Comparison of ENCODE assay signal across 9 cellular contexts in genomic region chr14:75454963-75455546, GRCh38. TPM values are rescaled to one million over a fixed set of nuclear protein-coding genes. Genes with fewer than 3 reads are reported as not detected.
DNase-seq lines count a peak whose midpoint lies in the region; ATAC-seq, FAIRE-seq and TF ChIP-seq lines count a peak whose summit lies in the region.
"Had no signal": no experiment of that assay in that cellular context is flagged by ENCODE, and none has a peak within 500 bp of the region (broad histone marks: within the 10 kb centered on the region; RNA-seq: fewer than 3 reads in every experiment).

No MANE protein-coding gene starts in this region.

- no peak overlapping the region for H3K4me2 ChIP-seq in K562 (ENCODE audit: insufficient read depth, low read length)

- FAIRE-seq in K562 (lab: Jason Lieb, UNC) (no peak), frontal cortex (lab: Jason Lieb, UNC) (no peak)

- intact Hi-C loops in K562 (cut with micrococcal nuclease), result no loop called here
- intact Hi-C loops in tibial artery (cut with DNase I; ENCODE audit: low total_unique reads), result no loop called here
- intact Hi-C loops in activated naive CD4-positive, alpha-beta T cell treated with anti-CD3 and anti-CD28 coated beads for 36 hours (cut with micrococcal nuclease), result loop anchor here (1.0 kb wide), 1 partner anchor 148 kb away; no protein-coding TSS in a partner anchor

- H3K9me3 ChIP-seq in K562 (replicated peaks; ENCODE audit: control insufficient read depth, insufficient read depth, low read depth, low read length) (no peaks in the 10 kb centered on the region), tibial artery (no peaks in the 10 kb centered on the region)

- H3K36me3 ChIP-seq in K562 (ENCODE audit: control insufficient read depth, insufficient read depth, low read length) (no peaks in the 10 kb centered on the region), tibial artery (no peaks in the 10 kb centered on the region)

- H3K4me3 ChIP-seq in K562, result no peak overlapping the region
- no peak overlapping the region for H3K4me3 ChIP-seq in tibial artery

- peaks cover 2% of the 10 kb centered on the region for H3K9me1 ChIP-seq in K562 (ENCODE audit: control insufficient read depth, insufficient read depth, low read length)

- ATAC-seq in K562 (peak; percentile 57), HG02884 (IDR thresholded peaks at IDR 0.05; ENCODE audit: unreplicated experiment) (no peak)
- ATAC-seq: activated CD8-positive, alpha-beta memory T cell treated with anti-CD3 and anti-CD28 coated beads, Interleukin-2, amount 10 ng/mL, durations not matched to agents 7 days and 5 days had no signal

- H3K4me1 Mint-ChIP-seq in activated naive CD4-positive, alpha-beta T cell treated with anti-CD3 and anti-CD28 coated beads for 36 hours (ENCODE audit: low read depth), result peaks cover 2% of the 10 kb centered on the region

- no peak for TF ChIP-seq CTCF in K562 (IDR thresholded peaks at IDR 0.05 in 2 of 3, conservative IDR thresholded peaks at IDR 0.05 in 1 of 3; ENCODE audit: insufficient read depth in 2 of 3, low read depth in 1 of 3, low read length in 3 of 3)
- TF ChIP-seq CTCF in tibial artery (IDR thresholded peaks at IDR 0.05), result no peak

- H4K20me1 ChIP-seq in K562 (replicated peaks; ENCODE audit: control insufficient read depth, insufficient read depth, low read length), result 0 out of 2 replicates have a peak, but pooled peaks cover 5% of the 10 kb centered on the region

- H3K4me1 ChIP-seq in K562 (replicated peaks in 1 of 2; ENCODE audit: control insufficient read depth in 2 of 2, insufficient read depth in 2 of 2, low read length in 2 of 2) (peaks cover 0 to 22% of the 10 kb centered on the region in 2 experiments; a peak in 3 of 5 replicates), tibial artery (peaks cover 8 to 85% (median 71%) of the 10 kb centered on the region in 4 donors)

- WGBS in K562 (ENCODE audit: insufficient coverage, low coverage, missing lambda C conversion rate), result 38% methylated on average over 10 of the region's 12 CpGs

- no peak overlapping the region for H3K27ac Mint-ChIP-seq in activated naive CD4-positive, alpha-beta T cell treated with anti-CD3 and anti-CD28 coated beads for 36 hours
- H3K27ac Mint-ChIP-seq: activated CD8-positive, alpha-beta memory T cell treated with anti-CD3 and anti-CD28 coated beads, Interleukin-2, amount 10 ng/mL, durations not matched to agents 7 days and 5 days had no signal

- no peaks in the 10 kb centered on the region for H3K36me3 Mint-ChIP-seq in activated naive CD4-positive, alpha-beta T cell treated with anti-CD3 and anti-CD28 coated beads for 36 hours (ENCODE audit: low read depth)
- H3K36me3 Mint-ChIP-seq: activated CD8-positive, alpha-beta memory T cell treated with anti-CD3 and anti-CD28 coated beads, Interleukin-2, amount 10 ng/mL, durations not matched to agents 7 days and 5 days had no signal

- TF ChIP-seq POLR2A in K562 (conservative IDR thresholded peaks at IDR 0.05), result no peak

- no peaks in the 10 kb centered on the region for H3K27me3 Mint-ChIP-seq in activated naive CD4-positive, alpha-beta T cell treated with anti-CD3 and anti-CD28 coated beads for 36 hours (ENCODE audit: low read depth)
- H3K27me3 Mint-ChIP-seq: activated CD8-positive, alpha-beta memory T cell treated with anti-CD3 and anti-CD28 coated beads, Interleukin-2, amount 10 ng/mL, durations not matched to agents 7 days and 5 days had no signal

- CTCF ChIA-PET in K562 (lab: Yijun Ruan, JAX; ENCODE audit: low intra/inter-chr PET ratio), result no interaction called here
- CTCF ChIA-PET in activated naive CD4-positive, alpha-beta T cell treated with anti-CD3 and anti-CD28 coated beads for 36 hours (lab: Charles Lee), result interaction anchor here (1.4 to 2.2 kb wide), 4 partner anchors 33 to 150 kb away, joined by 5 to 32 read pairs (median 10); no protein-coding TSS in a partner anchor

- H3K9me3 Mint-ChIP-seq in activated naive CD4-positive, alpha-beta T cell treated with anti-CD3 and anti-CD28 coated beads for 36 hours, result no peaks in the 10 kb centered on the region

- no peak overlapping the region for H2AFZ ChIP-seq in K562 (ENCODE audit: low read depth, low read length)

- H3K27me3 ChIP-seq in K562 (ENCODE audit: control insufficient read depth in 2 of 2, insufficient read depth in 2 of 2, low read length in 2 of 2) (no peaks in the 10 kb centered on the region), tibial artery (no peaks in the 10 kb centered on the region)

- no peak overlapping the region for H3K27ac ChIP-seq in K562 (ENCODE audit: extremely low read depth, low read depth, low read length)
- peak overlapping the region in 1 of 2 donors; percentile 80 for H3K27ac ChIP-seq in tibial artery

- POLR2A ChIA-PET in K562 (lab: Yijun Ruan, JAX), result interaction anchor here (0.6 to 1.1 kb wide), 3 partner anchors 20 to 85 kb away, joined by 3 read pairs; no protein-coding TSS in a partner anchor

- no peak overlapping the region for H3K4me3 Mint-ChIP-seq in activated naive CD4-positive, alpha-beta T cell treated with anti-CD3 and anti-CD28 coated beads for 36 hours
- H3K4me3 Mint-ChIP-seq: activated CD8-positive, alpha-beta memory T cell treated with anti-CD3 and anti-CD28 coated beads, Interleukin-2, amount 10 ng/mL, durations not matched to agents 7 days and 5 days had no signal

- BruUV-seq in K562 (replicated peaks; lab: Mats Ljungman, UMichigan), result no TSS peak

- no peak for TF ChIP-seq EP300 in K562 (IDR thresholded peaks at IDR 0.05; ENCODE audit: low read length)

- H3K79me2 ChIP-seq in K562 (ENCODE audit: control insufficient read depth, insufficient read depth, low read length), result no peaks in the 10 kb centered on the region

- in situ Hi-C loops in KBM-7 (cut with MboI; ENCODE audit: low pct_unique_long_range_greater_than_20kb, low sequenced_read_pairs) (no loop called here), K562 (cut with MboI) (no loop called here)

- H3K9ac ChIP-seq in K562 (ENCODE audit: insufficient read depth in 1 of 2, low read depth in 2 of 2, low read length in 2 of 2), result no peak overlapping the region

- no peak for TF ChIP-seq RAD21 in K562 (CRISPR knock-in tag; conservative IDR thresholded peaks at IDR 0.05 in 1 of 2, IDR thresholded peaks at IDR 0.05 in 1 of 2)

- DNase-seq in KBM-7, result peak; percentile 35
- peak in 3 of 4 experiments; percentile 13 to 22 (median 13) for DNase-seq in K562 (ENCODE audit: extremely low read depth in 1 of 4, low spot score in 3 of 4)
- peak; percentile 94 for DNase-seq in kidney tubule cell (ENCODE audit: low spot score)
- peak; percentile 82 to 84 for DNase-seq in tibial artery
- DNase-seq in activated naive CD4-positive, alpha-beta T cell treated with anti-CD3 and anti-CD28 coated beads for 36 hours, result no peak
- no peak for DNase-seq in frontal cortex (ENCODE audit: low spot score in 2 of 2)
- DNase-seq: activated CD8-positive, alpha-beta memory T cell treated with anti-CD3 and anti-CD28 coated beads, Interleukin-2, amount 10 ng/mL, durations not matched to agents 7 days and 5 days; NCI-H187 had no signal

TF ChIP-seq in K562, 482 proteins besides CTCF, POLR2A, EP300 and RAD21 (continues in another document):
- peak; percentile 71 for TF ChIP-seq NFIC (IDR thresholded peaks at IDR 0.05)

RNA-seq across cellular contexts. Expression of gene JDP2, which starts 27.2 kb away (rescaled TPM):
- total RNA-seq in K562 (2011; cell fraction: chromatin; rRNA removed; ENCODE audit: low replicate concordance), result 1.3 and 2.2 TPM in 2 replicates
- total RNA-seq in K562 (2011; cell fraction: nucleolus; rRNA removed), result 0.67 and 1.3 TPM in 2 replicates
- total RNA-seq in K562 (2011; cell fraction: nucleoplasm; rRNA removed), result 1.5 and 1.6 TPM in 2 replicates
- total RNA-seq in K562 (2014; rRNA removed), result 13.8 and 16.7 TPM in 2 replicates
- 2.5 and 3.1 TPM in 2 replicates for total RNA-seq in K562 (2014; rRNA removed; fragmentation: Illumina TruSeq; extraction: Trizol)
- total RNA-seq in K562 (2015; rRNA removed; fragmentation: Illumina TruSeq; extraction: Trizol), result 1.7 and 2.4 TPM in 2 replicates
- 8.9 and 9.6 TPM in 2 replicates for total RNA-seq in K562 (2021)
- polyA plus RNA-seq in K562 (2011; rRNA removed), result 0.78 and 4.6 TPM in 2 replicates
- 1.1 and 4.4 TPM in 2 replicates for polyA plus RNA-seq in K562 (2011; cell fraction: cytosol; rRNA removed)
- polyA plus RNA-seq in K562 (2011; cell fraction: nucleus; rRNA removed), result 1.1 and 4.5 TPM in 2 replicates
- polyA plus RNA-seq in K562 (2012), result 2.0 and 14.4 TPM in 2 replicates
- polyA plus RNA-seq in K562 (2014; fragmentation: Illumina TruSeq; extraction: Trizol), result 4.6 and 5.4 TPM in 2 replicates
- under 1 TPM; 0.27 to 0.34 TPM for polyA plus RNA-seq in K562 (2014; fragmentation: Nextera tagmentation; extraction: Ambion mirVana)
- 8.5 and 16.5 TPM in 2 replicates for polyA plus RNA-seq in K562 (2014; rRNA removed)
- polyA minus RNA-seq in K562 (2011; rRNA and poly(A)+ RNA removed), result 0.53 and 2.8 TPM in 2 replicates
- 7.4 TPM in 1 of 2 replicates, not detected in the other for polyA minus RNA-seq in K562 (2011; cell fraction: cytosol; rRNA and poly(A)+ RNA removed)
- 0.40 and 3.4 TPM in 2 replicates for polyA minus RNA-seq in K562 (2011; cell fraction: nucleus; rRNA and poly(A)+ RNA removed)
- total RNA-seq in activated naive CD4-positive, alpha-beta T cell treated with anti-CD3 and anti-CD28 coated beads for 36 hours, result 1 to 10 TPM; 2.8 to 3.2 TPM
- total RNA-seq in frontal cortex, result 5.3 TPM

Comparison
In these comparisons a context has a peak if more than half of its experiments do, and no peak if none do; other contexts are left out.
1. DNase-seq: peak in KBM-7 (single experiment), K562 (3 of 4), kidney tubule cell (single experiment) and tibial artery (2 of 2); none in activated naive CD4-positive, alpha-beta T cell treated with anti-CD3 and anti-CD28 coated beads for 36 hours (single experiment) and frontal cortex (0 of 2).